3 cellular contexts compared by ENCODE assay signal in genomic region chr12:114313910-114314309, GRCh38.
TF ChIP-seq lines count a peak whose summit lies in the region.

No MANE protein-coding gene starts in this region.

TF ChIP-seq in SK-N-SH, 30 proteins besides CTCF, POLR2A, EP300 and RAD21 (continued from another document):
- TF ChIP-seq RFX5 (IDR thresholded peaks at IDR 0.05; ENCODE audit: low read length) = no peak
- no peak for TF ChIP-seq ELF1 (IDR thresholded peaks at IDR 0.05)

TF ChIP-seq in SK-N-SH treated with all-trans-retinoic acid at 6 μM for 48 hours, 23 proteins besides CTCF, POLR2A, EP300 and RAD21 (continued from another document):
- TF ChIP-seq TCF4 (CRISPR knock-in tag; IDR thresholded peaks at IDR 0.05; ENCODE audit: borderline replicate concordance) (no peak), ZNF70 (CRISPR knock-in tag; IDR thresholded peaks at IDR 0.05) (no peak), ZFP3 (CRISPR knock-in tag; IDR thresholded peaks at IDR 0.05) (no peak), CSDC2 (CRISPR knock-in tag; IDR thresholded peaks at IDR 0.05) (no peak), CSRNP3 (CRISPR knock-in tag; IDR thresholded peaks at IDR 0.05) (no peak), PPARA (CRISPR knock-in tag; IDR thresholded peaks at IDR 0.05; ENCODE audit: borderline replicate concordance) (no peak), GLIS3 (CRISPR knock-in tag; IDR thresholded peaks at IDR 0.05) (no peak), ESRRG (CRISPR knock-in tag; IDR thresholded peaks at IDR 0.05) (no peak), SNAI2 (CRISPR knock-in tag; IDR thresholded peaks at IDR 0.05) (no peak), ZFP30 (CRISPR knock-in tag; IDR thresholded peaks at IDR 0.05) (no peak), ISL1 (CRISPR knock-in tag; IDR thresholded peaks at IDR 0.05) (no peak)

TF ChIP-seq in H1, 55 proteins besides CTCF, POLR2A, EP300 and RAD21:
- no peak for TF ChIP-seq SIX5 (IDR thresholded peaks at IDR 0.05; ENCODE audit: low read depth, low read length)
- 0 out of 2 replicates have a peak, but pooled peaks have one; percentile 41 for TF ChIP-seq KDM1A (IDR thresholded peaks at IDR 0.05; ENCODE audit: borderline replicate concordance, low read length)
